Comparison of ENCODE assay signal across 1 cellular context in genomic region chr1:9942939-9943807, GRCh38.
A peak's percentile ranks its signal among the peaks of the same experiment; 100 is the strongest.
TF ChIP-seq lines count a peak whose summit lies in the region.

Gene LZIC, minus strand, starts transcription at chr1:9943391. Its CDS starts 6,772 bp downstream, at chr1:9936619.
Gene NMNAT1, plus strand, starts transcription at chr1:9943475. Its CDS starts 28,599 bp downstream, at chr1:9972074.

TF ChIP-seq in K562, 482 proteins besides CTCF, POLR2A, EP300 and RAD21 (continued from another document and continues in another):
- TF ChIP-seq, protein P1, sequence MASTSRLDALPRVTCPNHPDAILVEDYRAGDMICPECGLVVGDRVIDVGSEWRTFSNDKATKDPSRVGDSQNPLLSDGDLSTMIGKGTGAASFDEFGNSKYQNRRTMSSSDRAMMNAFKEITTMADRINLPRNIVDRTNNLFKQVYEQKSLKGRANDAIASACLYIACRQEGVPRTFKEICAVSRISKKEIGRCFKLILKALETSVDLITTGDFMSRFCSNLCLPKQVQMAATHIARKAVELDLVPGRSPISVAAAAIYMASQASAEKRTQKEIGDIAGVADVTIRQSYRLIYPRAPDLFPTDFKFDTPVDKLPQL (IDR thresholded peaks at IDR 0.05; ENCODE audit: extremely low read depth, insufficient read length), result peak; percentile 18
- TF ChIP-seq ZNF239 (CRISPR knock-in tag; IDR thresholded peaks at IDR 0.05) (peak; percentile 23; the same call in 1 of the 2 replicates), MIER1 (IDR thresholded peaks at IDR 0.05; ENCODE audit: low read depth) (no peak; the same call in none of the 2 replicates), ILK (tag; IDR thresholded peaks at IDR 0.05; ENCODE audit: borderline replicate concordance, low read depth) (peak; percentile 15; the same call in 1 of the 2 replicates), RERE (CRISPR knock-in tag; IDR thresholded peaks at IDR 0.05; ENCODE audit: borderline replicate concordance) (peak; percentile 54; the same call in 1 of the 2 replicates), ZBTB11 (CRISPR knock-in tag; IDR thresholded peaks at IDR 0.05) (peak; percentile 98 to 100 (median 99); a peak in 5 of 6 replicates), ZBTB2 (IDR thresholded peaks at IDR 0.05) (peak; percentile 82), ZNF696 (CRISPR knock-in tag; conservative IDR thresholded peaks at IDR 0.05) (no peak), HDAC8 (tag; IDR thresholded peaks at IDR 0.05) (no peak; the same call in 1 of the 2 replicates), ZFX (CRISPR knock-in tag; IDR thresholded peaks at IDR 0.05) (peak; percentile 100), SMC3 (conservative IDR thresholded peaks at IDR 0.05; ENCODE audit: insufficient read depth, low read depth, low read length) (no peak), ELF2 (CRISPR knock-in tag; IDR thresholded peaks at IDR 0.05) (peak; percentile 85), MED1 (CRISPR knock-in tag; IDR thresholded peaks at IDR 0.05; ENCODE audit: borderline replicate concordance) (no peak), CHD1 (IDR thresholded peaks at IDR 0.05; ENCODE audit: low read length) (peak; percentile 22), BMI1 (IDR thresholded peaks at IDR 0.05; ENCODE audit: low read length) (no peak), EGR1 (conservative IDR thresholded peaks at IDR 0.05) (peak; percentile 53), MTA3 (IDR thresholded peaks at IDR 0.05; ENCODE audit: borderline replicate concordance) (peak; percentile 90), RBM14 (IDR thresholded peaks at IDR 0.05; ENCODE audit: borderline replicate concordance, insufficient read depth, low read depth, low read length) (0 out of 2 replicates have a peak, but pooled peaks have one; percentile 34), FOXM1 (IDR thresholded peaks at IDR 0.05; ENCODE audit: low read depth) (0 out of 2 replicates have a peak, but pooled peaks have one; percentile 14), FOXM1 (CRISPR knock-in tag; IDR thresholded peaks at IDR 0.05; ENCODE audit: low read depth) (no peak), TCF7 (IDR thresholded peaks at IDR 0.05; ENCODE audit: borderline replicate concordance) (peak; percentile 81; the same call in 1 of the 2 replicates), CGGBP1 (CRISPR knock-in tag; IDR thresholded peaks at IDR 0.05) (peak; percentile 30; the same call in 1 of the 2 replicates)
- TF ChIP-seq, protein P2, sequence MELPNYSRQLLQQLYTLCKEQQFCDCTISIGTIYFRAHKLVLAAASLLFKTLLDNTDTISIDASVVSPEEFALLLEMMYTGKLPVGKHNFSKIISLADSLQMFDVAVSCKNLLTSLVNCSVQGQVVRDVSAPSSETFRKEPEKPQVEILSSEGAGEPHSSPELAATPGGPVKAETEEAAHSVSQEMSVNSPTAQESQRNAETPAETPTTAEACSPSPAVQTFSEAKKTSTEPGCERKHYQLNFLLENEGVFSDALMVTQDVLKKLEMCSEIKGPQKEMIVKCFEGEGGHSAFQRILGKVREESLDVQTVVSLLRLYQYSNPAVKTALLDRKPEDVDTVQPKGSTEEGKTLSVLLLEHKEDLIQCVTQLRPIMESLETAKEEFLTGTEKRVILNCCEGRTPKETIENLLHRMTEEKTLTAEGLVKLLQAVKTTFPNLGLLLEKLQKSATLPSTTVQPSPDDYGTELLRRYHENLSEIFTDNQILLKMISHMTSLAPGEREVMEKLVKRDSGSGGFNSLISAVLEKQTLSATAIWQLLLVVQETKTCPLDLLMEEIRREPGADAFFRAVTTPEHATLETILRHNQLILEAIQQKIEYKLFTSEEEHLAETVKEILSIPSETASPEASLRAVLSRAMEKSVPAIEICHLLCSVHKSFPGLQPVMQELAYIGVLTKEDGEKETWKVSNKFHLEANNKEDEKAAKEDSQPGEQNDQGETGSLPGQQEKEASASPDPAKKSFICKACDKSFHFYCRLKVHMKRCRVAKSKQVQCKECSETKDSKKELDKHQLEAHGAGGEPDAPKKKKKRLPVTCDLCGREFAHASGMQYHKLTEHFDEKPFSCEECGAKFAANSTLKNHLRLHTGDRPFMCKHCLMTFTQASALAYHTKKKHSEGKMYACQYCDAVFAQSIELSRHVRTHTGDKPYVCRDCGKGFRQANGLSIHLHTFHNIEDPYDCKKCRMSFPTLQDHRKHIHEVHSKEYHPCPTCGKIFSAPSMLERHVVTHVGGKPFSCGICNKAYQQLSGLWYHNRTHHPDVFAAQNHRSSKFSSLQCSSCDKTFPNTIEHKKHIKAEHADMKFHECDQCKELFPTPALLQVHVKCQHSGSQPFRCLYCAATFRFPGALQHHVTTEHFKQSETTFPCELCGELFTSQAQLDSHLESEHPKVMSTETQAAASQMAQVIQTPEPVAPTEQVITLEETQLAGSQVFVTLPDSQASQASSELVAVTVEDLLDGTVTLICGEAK (IDR thresholded peaks at IDR 0.05), result peak; percentile 100
- TF ChIP-seq, protein P2 (CRISPR knock-in tag; IDR thresholded peaks at IDR 0.05), result no peak
- TF ChIP-seq, protein P3, sequence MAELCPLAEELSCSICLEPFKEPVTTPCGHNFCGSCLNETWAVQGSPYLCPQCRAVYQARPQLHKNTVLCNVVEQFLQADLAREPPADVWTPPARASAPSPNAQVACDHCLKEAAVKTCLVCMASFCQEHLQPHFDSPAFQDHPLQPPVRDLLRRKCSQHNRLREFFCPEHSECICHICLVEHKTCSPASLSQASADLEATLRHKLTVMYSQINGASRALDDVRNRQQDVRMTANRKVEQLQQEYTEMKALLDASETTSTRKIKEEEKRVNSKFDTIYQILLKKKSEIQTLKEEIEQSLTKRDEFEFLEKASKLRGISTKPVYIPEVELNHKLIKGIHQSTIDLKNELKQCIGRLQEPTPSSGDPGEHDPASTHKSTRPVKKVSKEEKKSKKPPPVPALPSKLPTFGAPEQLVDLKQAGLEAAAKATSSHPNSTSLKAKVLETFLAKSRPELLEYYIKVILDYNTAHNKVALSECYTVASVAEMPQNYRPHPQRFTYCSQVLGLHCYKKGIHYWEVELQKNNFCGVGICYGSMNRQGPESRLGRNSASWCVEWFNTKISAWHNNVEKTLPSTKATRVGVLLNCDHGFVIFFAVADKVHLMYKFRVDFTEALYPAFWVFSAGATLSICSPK (IDR thresholded peaks at IDR 0.05; ENCODE audit: borderline replicate concordance), result no peak
- TF ChIP-seq, protein P4, sequence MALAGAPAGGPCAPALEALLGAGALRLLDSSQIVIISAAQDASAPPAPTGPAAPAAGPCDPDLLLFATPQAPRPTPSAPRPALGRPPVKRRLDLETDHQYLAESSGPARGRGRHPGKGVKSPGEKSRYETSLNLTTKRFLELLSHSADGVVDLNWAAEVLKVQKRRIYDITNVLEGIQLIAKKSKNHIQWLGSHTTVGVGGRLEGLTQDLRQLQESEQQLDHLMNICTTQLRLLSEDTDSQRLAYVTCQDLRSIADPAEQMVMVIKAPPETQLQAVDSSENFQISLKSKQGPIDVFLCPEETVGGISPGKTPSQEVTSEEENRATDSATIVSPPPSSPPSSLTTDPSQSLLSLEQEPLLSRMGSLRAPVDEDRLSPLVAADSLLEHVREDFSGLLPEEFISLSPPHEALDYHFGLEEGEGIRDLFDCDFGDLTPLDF (CRISPR knock-in tag; IDR thresholded peaks at IDR 0.05), result peak; percentile 51; the same call in 1 of the 2 replicates
- TF ChIP-seq, protein P5, sequence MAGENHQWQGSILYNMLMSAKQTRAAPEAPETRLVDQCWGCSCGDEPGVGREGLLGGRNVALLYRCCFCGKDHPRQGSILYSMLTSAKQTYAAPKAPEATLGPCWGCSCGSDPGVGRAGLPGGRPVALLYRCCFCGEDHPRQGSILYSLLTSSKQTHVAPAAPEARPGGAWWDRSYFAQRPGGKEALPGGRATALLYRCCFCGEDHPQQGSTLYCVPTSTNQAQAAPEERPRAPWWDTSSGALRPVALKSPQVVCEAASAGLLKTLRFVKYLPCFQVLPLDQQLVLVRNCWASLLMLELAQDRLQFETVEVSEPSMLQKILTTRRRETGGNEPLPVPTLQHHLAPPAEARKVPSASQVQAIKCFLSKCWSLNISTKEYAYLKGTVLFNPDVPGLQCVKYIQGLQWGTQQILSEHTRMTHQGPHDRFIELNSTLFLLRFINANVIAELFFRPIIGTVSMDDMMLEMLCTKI (IDR thresholded peaks at IDR 0.05; ENCODE audit: partially characterized antibody), result no peak
